In genomic region chr17:17591408-17592265, GRCh38 we compare ENCODE assay signal across 8 cellular contexts. TPM values are rescaled to one million over a fixed set of nuclear protein-coding genes. Genes with fewer than 3 reads are reported as not detected.
DNase-seq lines count a peak whose midpoint lies in the region; ATAC-seq and TF ChIP-seq lines count a peak whose summit lies in the region.

PEMT (minus strand) TSS chr17:17591708; CDS start chr17:17591626, 82 bp downstream.

- H3K4me3 ChIP-seq in GM08714 (ENCODE audit: low read length) (peak within 1 kb of the TSS; percentile 97), testis (peak within 1 kb of the TSS; percentile 73 to 87)

- 0% methylated on average over 45 to 75 of the region's 76 CpGs for whole genome bisulfite sequencing in testis, 2 donors

- H3K9me3 ChIP-seq in testis, result no peaks in the 10 kb centered on the region

- DNase-seq in NCI-H1092 treated with DMSO at 0.1 percent for 48 hours (lab: John Stamatoyannopoulos, UW), result peak; percentile 96
- peak; percentile 98 for DNase-seq in SKM-1 (lab: John Stamatoyannopoulos, UW; ENCODE audit: unreplicated experiment)
- DNase-seq in activated naive CD4-positive, alpha-beta T cell treated with anti-CD3 and anti-CD28 coated beads, Interleukin-2, amount 50 U/mL, for 72 hours (ENCODE audit: low spot score in 2 of 2), result peak; percentile 81 to 89
- peak; percentile 98 for DNase-seq in glomerular visceral epithelial cell (ENCODE audit: extremely low spot score)
- DNase-seq in omental fat pad (ENCODE audit: low spot score), result peak; percentile 79
- peak; percentile 98 for DNase-seq in testis

- no peaks in the 10 kb centered on the region for H3K9me3 Mint-ChIP-seq in activated naive CD4-positive, alpha-beta T cell treated with anti-CD3 and anti-CD28 coated beads, Interleukin-2, amount 50 U/mL, for 72 hours

- TF ChIP-seq POLR2A in testis (IDR thresholded peaks at IDR 0.05), result no peak

- no peaks in the 10 kb centered on the region for H3K27me3 ChIP-seq in testis

- peak within 1 kb of the TSS; percentile 85 to 96 for H3K27ac Mint-ChIP-seq in activated naive CD4-positive, alpha-beta T cell treated with anti-CD3 and anti-CD28 coated beads, Interleukin-2, amount 50 U/mL, for 72 hours

- peak within 1 kb of the TSS; percentile 47 to 80 for H3K27ac ChIP-seq in testis

- H3K36me3 Mint-ChIP-seq in activated naive CD4-positive, alpha-beta T cell treated with anti-CD3 and anti-CD28 coated beads, Interleukin-2, amount 50 U/mL, for 72 hours, result peaks cover 0 to 5% of the 10 kb centered on the region in 2 donors

- TF ChIP-seq CTCF in omental fat pad (IDR thresholded peaks at IDR 0.05) (no peak), testis (IDR thresholded peaks at IDR 0.05) (no peak)

- no peaks in the 10 kb centered on the region for H3K36me3 ChIP-seq in testis (ENCODE audit: low read depth, missing control alignments)

- peak; percentile 93 for ATAC-seq in HG02610 (IDR thresholded peaks at IDR 0.05; ENCODE audit: unreplicated experiment)
- ATAC-seq in activated naive CD4-positive, alpha-beta T cell treated with anti-CD3 and anti-CD28 coated beads, Interleukin-2, amount 50 U/mL, for 72 hours, result peak; percentile 85 to 94
- ATAC-seq in omental fat pad (ENCODE audit: low FRiP score), result peak; percentile 97

- intact Hi-C loops in testis (cut with DNase I; ENCODE audit: low total_unique reads), result no loop called here

- H3K4me1 ChIP-seq in testis, result peaks cover 50% of the 10 kb centered on the region

RNA-seq across cellular contexts. Expression of gene PEMT, which starts in this region (rescaled TPM):
- 10 to 100 TPM in 1 of 2 donors, 1 to 10 TPM in 1; 6.3 to 27.5 TPM for total RNA-seq in activated naive CD4-positive, alpha-beta T cell treated with anti-CD3 and anti-CD28 coated beads, Interleukin-2, amount 50 U/mL, for 72 hours
- 100 to 1,000 TPM in 1 of 4 donors, 10 to 100 TPM in 3; 32.2 to 181 (median 57.1) TPM for total RNA-seq in omental fat pad
- total RNA-seq in testis, result 100 to 1,000 TPM in 1 of 2 donors, 10 to 100 TPM in 1; 83.1 to 120 TPM
- 66.0 TPM for polyA plus RNA-seq in testis (ENCODE audit: insufficient read depth, low read depth, low replicate concordance)

Comparison
In these comparisons a context has a peak if more than half of its experiments do, and no peak if none do; other contexts are left out.
1. Peak in every context shown above with its lines: DNase-seq, ATAC-seq, H3K4me3 ChIP-seq and H3K27ac ChIP-seq.